In the genomic region with DNA sequence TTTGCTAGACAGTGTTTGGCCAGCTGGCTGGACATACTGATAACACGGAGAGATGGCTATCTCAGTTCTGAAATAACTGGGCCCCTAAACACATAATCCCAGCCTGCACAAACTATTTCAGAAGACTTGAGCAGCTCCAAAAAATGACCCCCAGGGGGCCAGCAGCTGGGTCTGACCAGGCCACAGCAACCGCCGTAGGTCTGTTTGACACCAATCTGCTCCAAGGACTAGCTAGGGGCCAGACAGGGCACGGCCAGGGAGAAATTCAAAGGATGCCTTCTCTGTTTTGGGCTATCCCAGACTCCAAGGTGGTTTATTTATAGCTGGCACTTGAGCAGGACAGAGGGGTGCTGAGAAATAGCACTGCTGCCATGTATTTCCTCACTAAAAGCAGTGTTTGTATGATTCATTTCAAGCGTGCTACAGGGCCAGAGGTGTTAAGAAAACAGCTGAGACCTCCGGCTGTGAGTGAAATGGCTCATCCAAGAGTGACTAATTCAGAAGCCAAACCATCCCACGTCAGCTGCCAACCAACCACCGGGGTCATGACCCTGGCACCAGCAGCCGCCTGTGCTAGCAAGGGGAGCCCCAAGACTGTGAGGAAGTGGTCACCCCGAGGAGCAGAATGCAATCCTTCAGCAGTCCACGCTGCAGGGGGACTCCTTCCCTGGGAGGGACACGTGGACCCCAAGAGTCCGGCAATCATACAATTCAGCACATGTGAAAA, we compare ENCODE assay signal across 1 cellular context.
TF ChIP-seq lines count a peak whose summit lies in the region.

No MANE protein-coding gene starts in this region.

TF ChIP-seq in HepG2, 621 proteins besides CTCF, POLR2A, EP300 and RAD21:
- 0 out of 2 replicates have a peak, but pooled peaks have one; percentile 18 for TF ChIP-seq GATA4 (IDR thresholded peaks at IDR 0.05; ENCODE audit: borderline replicate concordance, low read depth)
- no peak for TF ChIP-seq KDM6A (CRISPR knock-in tag; IDR thresholded peaks at IDR 0.05; ENCODE audit: low read depth)
- no peak for TF ChIP-seq SOX6 (IDR thresholded peaks at IDR 0.05)
- peak; percentile 52 for TF ChIP-seq SOX6 (CRISPR knock-in tag; IDR thresholded peaks at IDR 0.05)
- TF ChIP-seq, protein P1, sequence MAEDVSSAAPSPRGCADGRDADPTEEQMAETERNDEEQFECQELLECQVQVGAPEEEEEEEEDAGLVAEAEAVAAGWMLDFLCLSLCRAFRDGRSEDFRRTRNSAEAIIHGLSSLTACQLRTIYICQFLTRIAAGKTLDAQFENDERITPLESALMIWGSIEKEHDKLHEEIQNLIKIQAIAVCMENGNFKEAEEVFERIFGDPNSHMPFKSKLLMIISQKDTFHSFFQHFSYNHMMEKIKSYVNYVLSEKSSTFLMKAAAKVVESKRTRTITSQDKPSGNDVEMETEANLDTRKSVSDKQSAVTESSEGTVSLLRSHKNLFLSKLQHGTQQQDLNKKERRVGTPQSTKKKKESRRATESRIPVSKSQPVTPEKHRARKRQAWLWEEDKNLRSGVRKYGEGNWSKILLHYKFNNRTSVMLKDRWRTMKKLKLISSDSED (CRISPR knock-in tag; IDR thresholded peaks at IDR 0.05) = no peak
- peak; percentile 53 for TF ChIP-seq XRCC5 (optimal IDR thresholded peaks at IDR 0.05; ENCODE audit: low read length)
- peak; percentile 2; the same call in 1 of the 2 replicates for TF ChIP-seq PHF21A (CRISPR knock-in tag; IDR thresholded peaks at IDR 0.05)
- peak; percentile 50; the same call in 1 of the 2 replicates for TF ChIP-seq NR2C2 (CRISPR knock-in tag; IDR thresholded peaks at IDR 0.05; ENCODE audit: borderline replicate concordance)
- TF ChIP-seq ZNF768 (CRISPR knock-in tag; IDR thresholded peaks at IDR 0.05) = 0 out of 2 replicates have a peak, but pooled peaks have one; percentile 25
- peak; percentile 42 for TF ChIP-seq BHLHE40 (IDR thresholded peaks at IDR 0.05; ENCODE audit: low read length)
- TF ChIP-seq TFAP4 (IDR thresholded peaks at IDR 0.05; ENCODE audit: borderline replicate concordance, low read depth) = peak; percentile 87
- TF ChIP-seq SNAI1 (CRISPR knock-in tag; IDR thresholded peaks at IDR 0.05; ENCODE audit: borderline replicate concordance) = 0 out of 2 replicates have a peak, but pooled peaks have one; percentile 59
- no peak for TF ChIP-seq ERF (CRISPR knock-in tag; IDR thresholded peaks at IDR 0.05)
- 0 out of 2 replicates have a peak, but pooled peaks have one; percentile 46 for TF ChIP-seq ZMAT3 (CRISPR knock-in tag; conservative IDR thresholded peaks at IDR 0.05)
- 0 out of 2 replicates have a peak, but pooled peaks have one; percentile 5 for TF ChIP-seq RARA (CRISPR knock-in tag; IDR thresholded peaks at IDR 0.05)
- TF ChIP-seq YEATS2 (CRISPR knock-in tag; IDR thresholded peaks at IDR 0.05; ENCODE audit: borderline replicate concordance) = 0 out of 2 replicates have a peak, but pooled peaks have one; percentile 26
- no peak for TF ChIP-seq ZNF441 (CRISPR knock-in tag; IDR thresholded peaks at IDR 0.05; ENCODE audit: borderline replicate concordance)
- TF ChIP-seq NR2F1 (CRISPR knock-in tag; IDR thresholded peaks at IDR 0.05) = peak; percentile 55 to 60; a peak in 2 of 4 replicates
- TF ChIP-seq BCL6 (CRISPR knock-in tag; IDR thresholded peaks at IDR 0.05) = peak; percentile 83
- TF ChIP-seq SAP130 (CRISPR knock-in tag; IDR thresholded peaks at IDR 0.05; ENCODE audit: low read depth) = 0 out of 2 replicates have a peak, but pooled peaks have one; percentile 21
- TF ChIP-seq ZFX (CRISPR knock-in tag; IDR thresholded peaks at IDR 0.05; ENCODE audit: low read depth) = 0 out of 2 replicates have a peak, but pooled peaks have one; percentile 12
- 0 out of 2 replicates have a peak, but pooled peaks have one; percentile 27 for TF ChIP-seq ZNF615 (CRISPR knock-in tag; IDR thresholded peaks at IDR 0.05; ENCODE audit: borderline replicate concordance)
- peak; percentile 5; the same call in 1 of the 2 replicates for TF ChIP-seq STAG1 (CRISPR knock-in tag; IDR thresholded peaks at IDR 0.05)
- TF ChIP-seq, protein P2, sequence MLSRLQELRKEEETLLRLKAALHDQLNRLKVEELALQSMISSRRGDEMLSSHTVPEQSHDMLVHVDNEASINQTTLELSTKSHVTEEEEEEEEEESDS (CRISPR knock-in tag; IDR thresholded peaks at IDR 0.05; ENCODE audit: borderline replicate concordance) = no peak
- peak; percentile 47; the same call in 1 of the 2 replicates for TF ChIP-seq NR2F6 (IDR thresholded peaks at IDR 0.05)
- TF ChIP-seq NR2F6 (CRISPR knock-in tag; IDR thresholded peaks at IDR 0.05) = peak; percentile 49; the same call in 1 of the 2 replicates
- TF ChIP-seq, protein P3, sequence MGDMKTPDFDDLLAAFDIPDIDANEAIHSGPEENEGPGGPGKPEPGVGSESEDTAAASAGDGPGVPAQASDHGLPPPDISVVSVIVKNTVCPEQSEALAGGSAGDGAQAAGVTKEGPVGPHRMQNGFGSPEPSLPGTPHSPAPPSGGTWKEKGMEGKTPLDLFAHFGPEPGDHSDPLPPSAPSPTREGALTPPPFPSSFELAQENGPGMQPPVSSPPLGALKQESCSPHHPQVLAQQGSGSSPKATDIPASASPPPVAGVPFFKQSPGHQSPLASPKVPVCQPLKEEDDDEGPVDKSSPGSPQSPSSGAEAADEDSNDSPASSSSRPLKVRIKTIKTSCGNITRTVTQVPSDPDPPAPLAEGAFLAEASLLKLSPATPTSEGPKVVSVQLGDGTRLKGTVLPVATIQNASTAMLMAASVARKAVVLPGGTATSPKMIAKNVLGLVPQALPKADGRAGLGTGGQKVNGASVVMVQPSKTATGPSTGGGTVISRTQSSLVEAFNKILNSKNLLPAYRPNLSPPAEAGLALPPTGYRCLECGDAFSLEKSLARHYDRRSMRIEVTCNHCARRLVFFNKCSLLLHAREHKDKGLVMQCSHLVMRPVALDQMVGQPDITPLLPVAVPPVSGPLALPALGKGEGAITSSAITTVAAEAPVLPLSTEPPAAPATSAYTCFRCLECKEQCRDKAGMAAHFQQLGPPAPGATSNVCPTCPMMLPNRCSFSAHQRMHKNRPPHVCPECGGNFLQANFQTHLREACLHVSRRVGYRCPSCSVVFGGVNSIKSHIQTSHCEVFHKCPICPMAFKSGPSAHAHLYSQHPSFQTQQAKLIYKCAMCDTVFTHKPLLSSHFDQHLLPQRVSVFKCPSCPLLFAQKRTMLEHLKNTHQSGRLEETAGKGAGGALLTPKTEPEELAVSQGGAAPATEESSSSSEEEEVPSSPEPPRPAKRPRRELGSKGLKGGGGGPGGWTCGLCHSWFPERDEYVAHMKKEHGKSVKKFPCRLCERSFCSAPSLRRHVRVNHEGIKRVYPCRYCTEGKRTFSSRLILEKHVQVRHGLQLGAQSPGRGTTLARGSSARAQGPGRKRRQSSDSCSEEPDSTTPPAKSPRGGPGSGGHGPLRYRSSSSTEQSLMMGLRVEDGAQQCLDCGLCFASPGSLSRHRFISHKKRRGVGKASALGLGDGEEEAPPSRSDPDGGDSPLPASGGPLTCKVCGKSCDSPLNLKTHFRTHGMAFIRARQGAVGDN (CRISPR knock-in tag; IDR thresholded peaks at IDR 0.05) = peak; percentile 57
- TF ChIP-seq ZNF484 (CRISPR knock-in tag; IDR thresholded peaks at IDR 0.05; ENCODE audit: borderline replicate concordance, low read depth) = no peak
- peak; percentile 78 for TF ChIP-seq FOSL2 (CRISPR knock-in tag; IDR thresholded peaks at IDR 0.05)
- TF ChIP-seq PATZ1 (CRISPR knock-in tag; IDR thresholded peaks at IDR 0.05) = peak; percentile 28; the same call in 1 of the 2 replicates
- TF ChIP-seq MED8 (CRISPR knock-in tag; IDR thresholded peaks at IDR 0.05; ENCODE audit: insufficient replicate concordance) = peak; percentile 14
- no peak for TF ChIP-seq ZNF317 (CRISPR knock-in tag; IDR thresholded peaks at IDR 0.05)
- peak; percentile 39; the same call in 1 of the 2 replicates for TF ChIP-seq ZFP91 (CRISPR knock-in tag; IDR thresholded peaks at IDR 0.05; ENCODE audit: borderline replicate concordance)
- TF ChIP-seq ZNF430 (CRISPR knock-in tag; IDR thresholded peaks at IDR 0.05) = no peak
- TF ChIP-seq ZNF235 (CRISPR knock-in tag; IDR thresholded peaks at IDR 0.05; ENCODE audit: borderline replicate concordance) = peak; percentile 35; the same call in 1 of the 2 replicates
